29 cellular contexts compared by ENCODE assay signal in genomic region chr21:39671986-39672385, GRCh38. TPM values are rescaled to one million over a fixed set of nuclear protein-coding genes. Genes with fewer than 3 reads are reported as not detected.
"Had no signal": no experiment of that assay in that cellular context is flagged by ENCODE, and none has a peak within 500 bp of the region (broad histone marks: within the 10 kb centered on the region; RNA-seq: fewer than 3 reads in every experiment).

No MANE protein-coding gene starts in this region.

- H3K36me3 Mint-ChIP-seq: stimulated activated memory B cell treated with anti-CD40 and anti-IgM and Interleukin-4, amounts not matched to agents 10 μg/mL and 1 μg/mL and 100 μg/mL, for 72 hours; stimulated activated naive B cell treated with anti-CD40 and anti-IgM and Interleukin-4, amounts not matched to agents 10 μg/mL and 1 μg/mL and 100 μg/mL, for 72 hours had no signal

- H3K9me3 ChIP-seq: stomach, suprapubic skin, testis, thoracic aorta, thyroid gland, tibial artery, tibial nerve, transverse colon, upper lobe of left lung, upper lobe of right lung, uterus, vagina had no signal

- H3K36me3 ChIP-seq: stomach, suprapubic skin, thoracic aorta, thyroid gland, tibial artery, tibial nerve, transverse colon, upper lobe of left lung, upper lobe of right lung, uterus, vagina had no signal

- H3K27me3 Mint-ChIP-seq: stimulated activated naive CD8-positive, alpha-beta T cell treated with anti-CD3 and anti-CD28 coated beads, Interleukin-15, Interleukin-2, amounts not matched to agents 100 ng/mL and 50 ng/mL, for 24 hours; type B pancreatic cell had no signal

- FAIRE-seq: urothelium cell line had no signal

- ATAC-seq: stimulated activated effector memory CD8-positive, alpha-beta T cell treated with anti-CD3 and anti-CD28 coated beads, Interleukin-12 subunit alpha, Interleukin-12 subunit beta, amount 100 ng/mL, for 72 hours; stimulated activated memory B cell treated with anti-CD40 and anti-IgM and Interleukin-4, amounts not matched to agents 10 μg/mL and 1 μg/mL and 100 μg/mL, for 72 hours; stimulated activated naive B cell treated with anti-CD40 and anti-IgM and Interleukin-4, amounts not matched to agents 10 μg/mL and 1 μg/mL and 100 μg/mL, for 72 hours; stimulated activated naive CD8-positive, alpha-beta T cell treated with anti-CD3 and anti-CD28 coated beads, Interleukin-15, amount 100 ng/mL, for 72 hours; stimulated activated naive CD8-positive, alpha-beta T cell treated with anti-CD3 and anti-CD28 coated beads, Interleukin-15, Interleukin-2, amounts not matched to agents 100 U/mL and 50 U/mL, for 24 hours; upper lobe of right lung had no signal

- H3K4me3 ChIP-seq: stomach, suprapubic skin, testis, thoracic aorta, thyroid gland, tibial artery, tibial nerve, transverse colon, upper lobe of left lung, upper lobe of right lung, uterus, vagina had no signal

- H3K9me3 Mint-ChIP-seq: stimulated activated effector memory CD8-positive, alpha-beta T cell treated with anti-CD3 and anti-CD28 coated beads, Interleukin-12 subunit alpha, Interleukin-12 subunit beta, amount 100 ng/mL, for 72 hours; stimulated activated memory B cell treated with anti-CD40 and anti-IgM and Interleukin-4, amounts not matched to agents 10 μg/mL and 1 μg/mL and 100 μg/mL, for 72 hours; stimulated activated naive B cell treated with anti-CD40 and anti-IgM and Interleukin-4, amounts not matched to agents 10 μg/mL and 1 μg/mL and 100 μg/mL, for 72 hours; stimulated activated naive CD8-positive, alpha-beta T cell treated with anti-CD3 and anti-CD28 coated beads, Interleukin-15, Interleukin-2, amounts not matched to agents 100 ng/mL and 50 ng/mL, for 24 hours had no signal

- DNase-seq: stimulated activated CD4-positive, alpha-beta T cell treated with anti-CD3 and anti-CD28 coated beads, Interleukin-2, amount 100 ng/mL, for 48 hours; stimulated activated CD4-positive, alpha-beta T cell treated with anti-CD3 and anti-CD28 coated beads, Interleukin-4, amount 100 ng/mL, for 1 hour; stimulated activated CD4-positive, alpha-beta T cell treated with anti-CD3 and anti-CD28 coated beads, Interleukin-4, amount 100 ng/mL, for 24 hours; stimulated activated CD4-positive, alpha-beta T cell treated with anti-CD3 and anti-CD28 coated beads, Interleukin-4, amount 100 ng/mL, for 4 hours; stimulated activated CD8-positive, alpha-beta memory T cell treated with anti-CD3 and anti-CD28 coated beads, Interleukin-4, amount 100 ng/mL, for 48 hours; stimulated activated naive B cell treated with anti-CD40 and anti-IgM and Interleukin-4, amounts not matched to agents 10 μg/mL and 1 μg/mL and 100 μg/mL, for 72 hours; stimulated activated naive CD4-positive, alpha-beta T cell; stimulated activated naive CD4-positive, alpha-beta T cell treated with Interleukin-2 at 50 U/mL for 16 hours; stimulated activated naive CD8-positive, alpha-beta T cell treated with anti-CD3 and anti-CD28 coated beads, Interleukin-15, amount 100 ng/mL, for 72 hours; stimulated activated naive CD8-positive, alpha-beta T cell treated with anti-CD3 and anti-CD28 coated beads, Interleukin-15, Interleukin-2, amounts not matched to agents 100 U/mL and 50 U/mL, for 24 hours; stomach; substantia nigra; testis; thyroid gland; tibial artery; transverse colon; trophoblast cell; upper lobe of left lung; upper lobe of right lung; uterus had no signal

- H3K27me3 ChIP-seq: stomach, suprapubic skin, testis, thyroid gland, tibial artery, tibial nerve, transverse colon, upper lobe of left lung, upper lobe of right lung, uterus, vagina had no signal

- H3K4me1 Mint-ChIP-seq: stimulated activated memory B cell treated with anti-CD40 and anti-IgM and Interleukin-4, amounts not matched to agents 10 μg/mL and 1 μg/mL and 100 μg/mL, for 72 hours; stimulated activated naive B cell treated with anti-CD40 and anti-IgM and Interleukin-4, amounts not matched to agents 10 μg/mL and 1 μg/mL and 100 μg/mL, for 72 hours; stimulated activated naive CD8-positive, alpha-beta T cell treated with anti-CD3 and anti-CD28 coated beads, Interleukin-15, amount 100 ng/mL, for 72 hours had no signal

- H3K4me1 ChIP-seq: suprapubic skin, testis, tibial artery, upper lobe of right lung, uterus had no signal

- H3K4me3 Mint-ChIP-seq: stimulated activated effector memory CD8-positive, alpha-beta T cell treated with anti-CD3 and anti-CD28 coated beads, Interleukin-12 subunit alpha, Interleukin-12 subunit beta, amount 100 ng/mL, for 72 hours; stimulated activated memory B cell treated with anti-CD40 and anti-IgM and Interleukin-4, amounts not matched to agents 10 μg/mL and 1 μg/mL and 100 μg/mL, for 72 hours; stimulated activated naive B cell treated with anti-CD40 and anti-IgM and Interleukin-4, amounts not matched to agents 10 μg/mL and 1 μg/mL and 100 μg/mL, for 72 hours; stimulated activated naive CD8-positive, alpha-beta T cell treated with anti-CD3 and anti-CD28 coated beads, Interleukin-15, amount 100 ng/mL, for 72 hours; stimulated activated naive CD8-positive, alpha-beta T cell treated with anti-CD3 and anti-CD28 coated beads, Interleukin-15, Interleukin-2, amounts not matched to agents 100 ng/mL and 50 ng/mL, for 24 hours; type B pancreatic cell had no signal

- H3K27ac Mint-ChIP-seq: stimulated activated effector memory CD8-positive, alpha-beta T cell treated with anti-CD3 and anti-CD28 coated beads, Interleukin-12 subunit alpha, Interleukin-12 subunit beta, amount 100 ng/mL, for 72 hours; stimulated activated memory B cell treated with anti-CD40 and anti-IgM and Interleukin-4, amounts not matched to agents 10 μg/mL and 1 μg/mL and 100 μg/mL, for 72 hours; stimulated activated naive B cell treated with anti-CD40 and anti-IgM and Interleukin-4, amounts not matched to agents 10 μg/mL and 1 μg/mL and 100 μg/mL, for 72 hours; stimulated activated naive CD8-positive, alpha-beta T cell treated with anti-CD3 and anti-CD28 coated beads, Interleukin-15, amount 100 ng/mL, for 72 hours; stimulated activated naive CD8-positive, alpha-beta T cell treated with anti-CD3 and anti-CD28 coated beads, Interleukin-15, Interleukin-2, amounts not matched to agents 100 ng/mL and 50 ng/mL, for 24 hours; type B pancreatic cell had no signal

- H3K27ac ChIP-seq: stomach, suprapubic skin, testis, thoracic aorta, thyroid gland, tibial artery, tibial nerve, transverse colon, upper lobe of left lung, upper lobe of right lung, uterus, vagina had no signal

RNA-seq across cellular contexts. Expression of gene B3GALT5, which starts 59.2 kb away (rescaled TPM):
- total RNA-seq: tibial nerve, upper lobe of right lung had no signal
